In the genomic region with DNA sequence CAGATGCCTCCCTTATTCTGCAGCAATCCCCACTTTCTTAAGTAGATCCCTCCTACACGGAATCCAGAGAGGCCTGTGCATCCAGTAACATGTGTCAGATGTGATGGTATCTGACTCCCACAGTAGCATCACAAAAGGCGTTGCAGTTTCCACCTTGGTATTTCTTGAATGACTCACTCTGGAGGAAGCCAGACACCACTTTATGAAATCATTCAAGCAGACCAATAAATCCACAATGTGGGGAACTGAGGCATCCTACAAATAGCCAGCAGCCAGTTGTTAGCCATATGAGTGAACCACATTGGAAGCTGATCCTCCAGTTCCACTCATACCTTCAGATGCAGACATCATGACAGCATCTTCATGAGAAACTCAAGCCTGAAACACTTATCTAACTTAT, we compare ENCODE assay signal across 21 cellular contexts.
DNase-seq lines count a peak whose midpoint lies in the region; ATAC-seq and TF ChIP-seq lines count a peak whose summit lies in the region.
"Had no signal": no experiment of that assay in that cellular context is flagged by ENCODE, and none has a peak within 500 bp of the region (broad histone marks: within the 10 kb centered on the region; RNA-seq: fewer than 3 reads in every experiment).

No MANE protein-coding gene starts in this region.

- peak; percentile 6 for DNase-seq in activated CD4-positive, alpha-beta T cell treated with anti-CD3 and anti-CD28 coated beads for 48 hours
- DNase-seq in activated CD4-positive, alpha-beta T cell treated with anti-CD3 and anti-CD28 coated beads, Interleukin-2, amount 10 ng/mL, durations not matched to agents 7 days and 5 days, result no peak
- DNase-seq in RKO (ENCODE audit: low spot score) (peak; percentile 86), fibroblast of pulmonary artery (ENCODE audit: low read depth) (peak; percentile 39), WERI-Rb-1 (no peak)
- DNase-seq in stimulated activated naive CD8-positive, alpha-beta T cell treated with anti-CD3 and anti-CD28 coated beads, Interleukin-15, Interleukin-2, amounts not matched to agents 100 U/mL and 50 U/mL, for 24 hours, result no peak
- DNase-seq in activated effector memory CD4-positive, alpha-beta T cell treated with Interleukin-2 at 50 U/mL for 16 hours, result no peak
- DNase-seq: activated B cell treated with CpG ODN at 0.5 μM for 24 hours; activated CD8-positive, alpha-beta memory T cell treated with anti-CD3 and anti-CD28 coated beads, Interleukin-2, amount 50 U/mL, for 48 hours; activated naive CD8-positive, alpha-beta T cell treated with anti-CD3 and anti-CD28 coated beads, Interleukin-2, amount 10 ng/mL, durations not matched to agents 7 days and 5 days; Calu3; colonic mucosa; H7; NCI-H1105 treated with DMSO at 0.1 percent for 48 hours; NCI-H226; stimulated activated CD8-positive, alpha-beta memory T cell treated with anti-CD3 and anti-CD28 coated beads, Interleukin-4, amount 100 ng/mL, for 48 hours; upper lobe of right lung had no signal

- TF ChIP-seq CTCF in fibroblast of pulmonary artery (IDR thresholded peaks at IDR 0.05; ENCODE audit: low read length, missing control alignments) (no peak), WERI-Rb-1 (IDR thresholded peaks at IDR 0.05; ENCODE audit: low read depth, low read length) (no peak)

- no peak overlapping the region for H3K27ac Mint-ChIP-seq in activated CD4-positive, alpha-beta T cell treated with anti-CD3 and anti-CD28 coated beads, Interleukin-2, amount 10 ng/mL, durations not matched to agents 7 days and 5 days
- H3K27ac Mint-ChIP-seq: activated B cell treated with CpG ODN at 0.5 μM for 24 hours; activated naive CD8-positive, alpha-beta T cell treated with anti-CD3 and anti-CD28 coated beads, Interleukin-2, amount 10 ng/mL, durations not matched to agents 7 days and 5 days; nephron had no signal

- no peaks in the 10 kb centered on the region for H3K36me3 Mint-ChIP-seq in activated CD4-positive, alpha-beta T cell treated with anti-CD3 and anti-CD28 coated beads, Interleukin-2, amount 10 ng/mL, durations not matched to agents 7 days and 5 days (ENCODE audit: low read depth)
- H3K36me3 Mint-ChIP-seq: activated naive CD8-positive, alpha-beta T cell treated with anti-CD3 and anti-CD28 coated beads, Interleukin-2, amount 10 ng/mL, durations not matched to agents 7 days and 5 days had no signal

- CTCF ChIA-PET in activated CD4-positive, alpha-beta T cell treated with anti-CD3 and anti-CD28 coated beads, Interleukin-2, amount 10 ng/mL, durations not matched to agents 7 days and 5 days (lab: Charles Lee), result no interaction called here

- H3K27me3 Mint-ChIP-seq in activated CD4-positive, alpha-beta T cell treated with anti-CD3 and anti-CD28 coated beads, Interleukin-2, amount 10 ng/mL, durations not matched to agents 7 days and 5 days, result peaks cover 5% of the 10 kb centered on the region
- H3K27me3 Mint-ChIP-seq: activated B cell treated with CpG ODN at 0.5 μM for 24 hours; activated naive CD8-positive, alpha-beta T cell treated with anti-CD3 and anti-CD28 coated beads, Interleukin-2, amount 10 ng/mL, durations not matched to agents 7 days and 5 days had no signal

- no peaks in the 10 kb centered on the region for H3K4me1 Mint-ChIP-seq in activated CD4-positive, alpha-beta T cell treated with anti-CD3 and anti-CD28 coated beads, Interleukin-2, amount 10 ng/mL, durations not matched to agents 7 days and 5 days
- H3K4me1 Mint-ChIP-seq: activated B cell treated with CpG ODN at 0.5 μM for 24 hours; activated naive CD8-positive, alpha-beta T cell treated with anti-CD3 and anti-CD28 coated beads, Interleukin-2, amount 10 ng/mL, durations not matched to agents 7 days and 5 days; nephron had no signal

- H3K9me3 ChIP-seq in WERI-Rb-1 (ENCODE audit: severe bottlenecking), result peaks cover 6% of the 10 kb centered on the region
- H3K9me3 ChIP-seq: colonic mucosa, right atrium auricular region, upper lobe of right lung had no signal

- no peak overlapping the region for H3K4me3 Mint-ChIP-seq in activated CD4-positive, alpha-beta T cell treated with anti-CD3 and anti-CD28 coated beads, Interleukin-2, amount 10 ng/mL, durations not matched to agents 7 days and 5 days
- H3K4me3 Mint-ChIP-seq: activated B cell treated with CpG ODN at 0.5 μM for 24 hours; activated naive CD8-positive, alpha-beta T cell treated with anti-CD3 and anti-CD28 coated beads, Interleukin-2, amount 10 ng/mL, durations not matched to agents 7 days and 5 days; nephron had no signal

- H3K9me3 Mint-ChIP-seq in activated CD4-positive, alpha-beta T cell treated with anti-CD3 and anti-CD28 coated beads, Interleukin-2, amount 10 ng/mL, durations not matched to agents 7 days and 5 days, result peaks cover 3% of the 10 kb centered on the region
- H3K9me3 Mint-ChIP-seq: activated B cell treated with CpG ODN at 0.5 μM for 24 hours had no signal

- H3K4me3 ChIP-seq in fibroblast of pulmonary artery (replicated peaks; ENCODE audit: low read depth, low read length) (no peak overlapping the region), WERI-Rb-1 (ENCODE audit: low read depth, low read length) (no peak overlapping the region)
- H3K4me3 ChIP-seq: colonic mucosa, K562, right atrium auricular region, upper lobe of right lung had no signal

- peak; percentile 82 for ATAC-seq in stimulated activated naive CD8-positive, alpha-beta T cell treated with anti-CD3 and anti-CD28 coated beads, Interleukin-15, Interleukin-2, amounts not matched to agents 100 U/mL and 50 U/mL, for 24 hours
- ATAC-seq in HG03025 (IDR thresholded peaks at IDR 0.05; ENCODE audit: low FRiP score, unreplicated experiment), result no peak
- ATAC-seq: K562, upper lobe of right lung had no signal

- H3K27ac ChIP-seq in WERI-Rb-1, result no peak overlapping the region
- H3K27ac ChIP-seq: colonic mucosa, right atrium auricular region, upper lobe of right lung had no signal

- POLR2A ChIA-PET in activated CD4-positive, alpha-beta T cell treated with anti-CD3 and anti-CD28 coated beads, Interleukin-2, amount 10 ng/mL, durations not matched to agents 7 days and 5 days (lab: Charles Lee), result no interaction called here

- H3K36me3 ChIP-seq in WERI-Rb-1, result no peaks in the 10 kb centered on the region
- H3K36me3 ChIP-seq: colonic mucosa, right atrium auricular region, upper lobe of right lung had no signal

- no peaks in the 10 kb centered on the region for H3K27me3 ChIP-seq in WERI-Rb-1 (ENCODE audit: insufficient read depth, low read depth, severe bottlenecking)
- H3K27me3 ChIP-seq: colonic mucosa, right atrium auricular region, upper lobe of right lung had no signal

Comparison
In these comparisons a context has a peak if more than half of its experiments do, and no peak if none do; other contexts are left out.
1. DNase-seq: peak in activated CD4-positive, alpha-beta T cell treated with anti-CD3 and anti-CD28 coated beads for 48 hours (single experiment), RKO (single experiment) and fibroblast of pulmonary artery (single experiment); none in activated CD4-positive, alpha-beta T cell treated with anti-CD3 and anti-CD28 coated beads, Interleukin-2, amount 10 ng/mL, durations not matched to agents 7 days and 5 days (single experiment), stimulated activated naive CD8-positive, alpha-beta T cell treated with anti-CD3 and anti-CD28 coated beads, Interleukin-15, Interleukin-2, amounts not matched to agents 100 U/mL and 50 U/mL, for 24 hours (single experiment), WERI-Rb-1 (single experiment) and activated effector memory CD4-positive, alpha-beta T cell treated with Interleukin-2 at 50 U/mL for 16 hours (single experiment).